1 cellular context compared by ENCODE assay signal in the genomic region with DNA sequence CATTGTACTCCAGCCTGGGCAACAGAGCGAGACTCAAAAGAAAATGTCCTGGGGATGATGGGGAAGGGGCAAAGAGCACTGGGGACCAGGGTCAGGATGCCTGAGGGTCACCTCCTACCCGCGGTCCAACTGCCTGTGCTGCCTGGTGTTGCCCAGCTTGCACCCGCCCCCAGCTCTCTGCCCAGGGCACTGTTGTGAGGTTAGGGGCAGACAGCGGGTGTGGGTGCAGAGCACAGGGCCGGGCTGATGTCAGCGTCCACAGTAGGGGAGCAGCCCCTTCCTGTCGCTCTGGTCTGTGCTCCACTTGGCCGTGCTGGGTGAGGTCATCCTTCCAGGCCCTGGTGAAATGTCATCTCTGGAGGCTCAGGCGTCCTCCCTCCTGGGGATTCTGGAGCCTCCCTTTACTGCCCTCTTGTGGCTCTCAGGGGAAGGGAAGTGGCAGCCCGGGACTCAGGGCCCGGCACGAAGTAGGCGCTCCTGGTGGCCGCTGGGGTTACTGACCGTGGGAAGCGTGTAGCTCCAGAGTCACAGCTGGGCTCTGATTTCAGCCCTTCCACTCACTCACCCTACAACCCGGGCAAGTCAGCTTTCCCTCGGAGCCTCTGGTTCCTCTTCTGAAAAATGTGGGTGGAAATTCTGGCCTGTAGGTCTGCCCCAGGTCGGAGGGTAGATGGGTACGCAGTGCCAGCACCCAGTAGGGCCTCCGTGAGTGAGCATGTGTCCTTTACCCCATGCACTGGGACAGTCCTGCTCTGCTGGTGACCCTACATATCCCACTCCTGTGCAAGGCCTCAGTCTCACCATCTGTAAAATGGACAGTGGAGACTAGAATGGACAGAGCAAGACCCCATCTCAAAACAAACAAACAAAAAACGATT.
TF ChIP-seq lines count a peak whose summit lies in the region.

No MANE protein-coding gene starts in this region.

TF ChIP-seq in HepG2, 621 proteins besides CTCF, POLR2A, EP300 and RAD21 (continued from another document and continues in another):
- TF ChIP-seq, protein P1, sequence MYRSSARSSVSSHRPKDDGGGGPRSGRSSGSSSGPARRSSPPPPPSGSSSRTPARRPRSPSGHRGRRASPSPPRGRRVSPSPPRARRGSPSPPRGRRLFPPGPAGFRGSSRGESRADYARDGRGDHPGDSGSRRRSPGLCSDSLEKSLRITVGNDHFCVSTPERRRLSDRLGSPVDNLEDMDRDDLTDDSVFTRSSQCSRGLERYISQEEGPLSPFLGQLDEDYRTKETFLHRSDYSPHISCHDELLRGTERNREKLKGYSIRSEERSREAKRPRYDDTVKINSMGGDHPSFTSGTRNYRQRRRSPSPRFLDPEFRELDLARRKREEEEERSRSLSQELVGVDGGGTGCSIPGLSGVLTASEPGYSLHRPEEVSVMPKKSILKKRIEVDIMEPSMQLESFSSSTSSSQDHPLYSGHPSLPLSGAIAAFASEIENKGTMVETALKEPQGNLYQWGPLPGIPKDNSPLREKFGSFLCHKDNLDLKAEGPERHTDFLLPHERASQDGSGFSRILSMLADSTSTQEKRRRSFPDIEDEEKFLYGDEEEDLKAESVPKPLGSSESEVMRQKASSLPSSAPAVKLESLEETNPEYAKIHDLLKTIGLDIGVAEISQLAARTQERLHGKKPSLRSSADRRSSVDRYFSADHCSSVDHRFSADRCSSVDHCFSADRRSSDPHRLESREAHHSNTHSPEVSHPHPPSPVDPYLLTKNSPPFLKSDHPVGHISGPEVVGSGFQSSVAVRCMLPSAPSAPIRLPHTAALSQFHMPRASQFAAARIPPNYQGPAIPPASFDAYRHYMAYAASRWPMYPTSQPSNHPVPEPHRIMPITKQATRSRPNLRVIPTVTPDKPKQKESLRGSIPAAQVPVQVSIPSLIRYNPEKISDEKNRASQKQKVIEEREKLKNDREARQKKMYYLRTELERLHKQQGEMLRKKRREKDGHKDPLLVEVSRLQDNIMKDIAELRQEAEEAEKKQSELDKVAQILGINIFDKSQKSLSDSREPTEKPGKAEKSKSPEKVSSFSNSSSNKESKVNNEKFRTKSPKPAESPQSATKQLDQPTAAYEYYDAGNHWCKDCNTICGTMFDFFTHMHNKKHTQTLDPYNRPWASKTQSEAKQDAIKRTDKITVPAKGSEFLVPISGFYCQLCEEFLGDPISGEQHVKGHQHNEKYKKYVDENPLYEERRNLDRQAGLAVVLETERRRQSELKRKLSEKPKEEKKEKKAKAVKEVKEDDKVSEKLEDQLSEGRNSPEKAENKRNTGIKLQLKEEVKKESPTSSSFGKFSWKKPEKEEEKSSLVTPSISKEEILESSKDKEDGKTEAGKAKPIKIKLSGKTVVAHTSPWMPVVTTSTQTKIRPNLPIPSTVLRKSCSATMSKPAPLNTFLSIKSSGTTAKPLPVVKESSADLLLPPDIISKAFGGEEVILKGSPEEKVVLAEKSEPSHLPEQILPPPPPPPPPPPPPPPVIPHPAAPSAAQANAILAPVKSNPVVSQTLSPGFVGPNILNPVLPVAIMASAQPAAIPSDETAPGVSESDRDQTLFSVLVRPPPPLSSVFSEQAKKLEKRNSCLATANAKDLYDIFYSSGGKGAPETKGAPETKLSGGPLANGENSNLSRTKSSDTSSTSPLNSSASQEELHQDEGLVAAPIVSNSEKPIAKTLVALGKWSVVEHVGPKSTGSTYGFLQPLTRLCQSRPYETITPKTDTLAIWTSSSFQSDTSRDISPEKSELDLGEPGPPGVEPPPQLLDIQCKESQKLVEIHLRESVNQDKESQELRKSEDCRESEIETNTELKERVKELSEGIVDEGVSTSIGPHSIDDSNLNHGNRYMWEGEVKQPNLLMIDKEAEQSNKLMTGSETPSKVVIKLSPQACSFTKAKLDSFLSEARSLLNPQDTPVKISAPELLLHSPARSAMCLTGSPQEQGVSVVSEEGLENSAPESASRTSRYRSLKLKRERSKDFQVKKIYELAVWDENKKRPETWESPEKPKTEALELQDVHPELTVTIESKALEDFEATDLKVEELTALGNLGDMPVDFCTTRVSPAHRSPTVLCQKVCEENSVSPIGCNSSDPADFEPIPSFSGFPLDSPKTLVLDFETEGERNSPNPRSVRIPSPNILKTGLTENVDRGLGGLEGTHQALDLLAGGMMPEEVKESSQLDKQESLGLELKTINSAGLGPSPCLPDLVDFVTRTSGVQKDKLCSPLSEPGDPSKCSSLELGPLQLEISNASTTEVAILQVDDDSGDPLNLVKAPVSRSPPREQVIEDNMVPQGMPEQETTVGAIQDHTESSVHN (CRISPR knock-in tag; IDR thresholded peaks at IDR 0.05), result no peak
- TF ChIP-seq, protein P2, sequence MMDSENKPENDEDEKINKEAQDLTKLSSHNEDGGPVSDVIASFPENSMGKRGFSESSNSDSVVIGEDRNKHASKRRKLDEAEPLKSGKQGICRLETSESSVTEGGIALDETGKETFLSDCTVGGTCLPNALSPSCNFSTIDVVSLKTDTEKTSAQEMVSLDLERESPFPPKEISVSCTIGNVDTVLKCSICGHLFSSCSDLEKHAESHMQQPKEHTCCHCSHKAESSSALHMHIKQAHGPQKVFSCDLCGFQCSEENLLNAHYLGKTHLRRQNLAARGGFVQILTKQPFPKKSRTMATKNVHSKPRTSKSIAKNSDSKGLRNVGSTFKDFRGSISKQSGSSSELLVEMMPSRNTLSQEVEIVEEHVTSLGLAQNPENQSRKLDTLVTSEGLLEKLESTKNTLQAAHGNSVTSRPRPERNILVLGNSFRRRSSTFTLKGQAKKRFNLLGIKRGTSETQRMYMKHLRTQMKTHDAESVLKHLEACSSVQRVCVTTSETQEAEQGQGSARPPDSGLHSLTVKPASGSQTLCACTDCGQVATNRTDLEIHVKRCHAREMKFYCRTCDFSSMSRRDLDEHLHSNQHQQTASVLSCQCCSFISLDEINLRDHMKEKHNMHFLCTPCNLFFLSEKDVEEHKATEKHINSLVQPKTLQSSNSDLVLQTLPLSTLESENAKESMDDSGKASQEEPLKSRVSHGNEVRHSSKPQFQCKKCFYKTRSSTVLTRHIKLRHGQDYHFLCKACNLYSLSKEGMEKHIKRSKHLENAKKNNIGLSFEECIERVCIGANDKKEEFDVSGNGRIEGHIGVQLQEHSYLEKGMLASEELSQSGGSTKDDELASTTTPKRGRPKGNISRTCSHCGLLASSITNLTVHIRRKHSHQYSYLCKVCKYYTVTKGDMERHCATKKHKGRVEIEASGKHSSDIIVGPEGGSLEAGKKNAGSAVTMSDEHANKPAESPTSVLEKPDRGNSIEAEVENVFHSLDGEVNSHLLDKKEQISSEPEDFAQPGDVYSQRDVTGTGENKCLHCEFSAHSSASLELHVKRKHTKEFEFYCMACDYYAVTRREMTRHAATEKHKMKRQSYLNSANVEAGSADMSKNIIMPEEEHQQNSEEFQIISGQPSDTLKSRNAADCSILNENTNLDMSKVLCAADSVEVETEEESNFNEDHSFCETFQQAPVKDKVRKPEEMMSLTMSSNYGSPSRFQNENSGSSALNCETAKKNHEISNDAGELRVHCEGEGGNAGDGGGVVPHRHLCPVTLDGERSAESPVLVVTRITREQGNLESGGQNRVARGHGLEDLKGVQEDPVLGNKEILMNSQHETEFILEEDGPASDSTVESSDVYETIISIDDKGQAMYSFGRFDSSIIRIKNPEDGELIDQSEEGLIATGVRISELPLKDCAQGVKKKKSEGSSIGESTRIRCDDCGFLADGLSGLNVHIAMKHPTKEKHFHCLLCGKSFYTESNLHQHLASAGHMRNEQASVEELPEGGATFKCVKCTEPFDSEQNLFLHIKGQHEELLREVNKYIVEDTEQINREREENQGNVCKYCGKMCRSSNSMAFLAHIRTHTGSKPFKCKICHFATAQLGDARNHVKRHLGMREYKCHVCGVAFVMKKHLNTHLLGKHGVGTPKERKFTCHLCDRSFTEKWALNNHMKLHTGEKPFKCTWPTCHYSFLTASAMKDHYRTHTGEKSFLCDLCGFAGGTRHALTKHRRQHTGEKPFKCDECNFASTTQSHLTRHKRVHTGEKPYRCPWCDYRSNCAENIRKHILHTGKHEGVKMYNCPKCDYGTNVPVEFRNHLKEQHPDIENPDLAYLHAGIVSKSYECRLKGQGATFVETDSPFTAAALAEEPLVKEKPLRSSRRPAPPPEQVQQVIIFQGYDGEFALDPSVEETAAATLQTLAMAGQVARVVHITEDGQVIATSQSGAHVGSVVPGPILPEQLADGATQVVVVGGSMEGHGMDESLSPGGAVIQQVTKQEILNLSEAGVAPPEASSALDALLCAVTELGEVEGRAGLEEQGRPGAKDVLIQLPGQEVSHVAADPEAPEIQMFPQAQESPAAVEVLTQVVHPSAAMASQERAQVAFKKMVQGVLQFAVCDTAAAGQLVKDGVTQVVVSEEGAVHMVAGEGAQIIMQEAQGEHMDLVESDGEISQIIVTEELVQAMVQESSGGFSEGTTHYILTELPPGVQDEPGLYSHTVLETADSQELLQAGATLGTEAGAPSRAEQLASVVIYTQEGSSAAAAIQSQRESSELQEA (CRISPR knock-in tag; IDR thresholded peaks at IDR 0.05; ENCODE audit: not compliant biosample characterization), result no peak
- TF ChIP-seq, protein P3, sequence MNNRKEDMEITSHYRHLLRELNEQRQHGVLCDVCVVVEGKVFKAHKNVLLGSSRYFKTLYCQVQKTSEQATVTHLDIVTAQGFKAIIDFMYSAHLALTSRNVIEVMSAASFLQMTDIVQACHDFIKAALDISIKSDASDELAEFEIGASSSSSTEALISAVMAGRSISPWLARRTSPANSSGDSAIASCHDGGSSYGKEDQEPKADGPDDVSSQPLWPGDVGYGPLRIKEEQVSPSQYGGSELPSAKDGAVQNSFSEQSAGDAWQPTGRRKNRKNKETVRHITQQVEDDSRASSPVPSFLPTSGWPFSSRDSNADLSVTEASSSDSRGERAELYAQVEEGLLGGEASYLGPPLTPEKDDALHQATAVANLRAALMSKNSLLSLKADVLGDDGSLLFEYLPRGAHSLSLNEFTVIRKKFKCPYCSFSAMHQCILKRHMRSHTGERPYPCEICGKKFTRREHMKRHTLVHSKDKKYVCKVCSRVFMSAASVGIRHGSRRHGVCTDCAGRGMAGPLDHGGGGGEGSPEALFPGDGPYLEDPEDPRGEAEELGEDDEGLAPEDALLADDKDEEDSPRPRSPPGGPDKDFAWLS (CRISPR knock-in tag; IDR thresholded peaks at IDR 0.05; ENCODE audit: borderline replicate concordance), result no peak
- TF ChIP-seq SMYD3 (CRISPR knock-in tag; IDR thresholded peaks at IDR 0.05), result no peak
- peak; percentile 65; the same call in 1 of the 2 replicates for TF ChIP-seq HOXA5 (CRISPR knock-in tag; IDR thresholded peaks at IDR 0.05)
- TF ChIP-seq, protein P4, sequence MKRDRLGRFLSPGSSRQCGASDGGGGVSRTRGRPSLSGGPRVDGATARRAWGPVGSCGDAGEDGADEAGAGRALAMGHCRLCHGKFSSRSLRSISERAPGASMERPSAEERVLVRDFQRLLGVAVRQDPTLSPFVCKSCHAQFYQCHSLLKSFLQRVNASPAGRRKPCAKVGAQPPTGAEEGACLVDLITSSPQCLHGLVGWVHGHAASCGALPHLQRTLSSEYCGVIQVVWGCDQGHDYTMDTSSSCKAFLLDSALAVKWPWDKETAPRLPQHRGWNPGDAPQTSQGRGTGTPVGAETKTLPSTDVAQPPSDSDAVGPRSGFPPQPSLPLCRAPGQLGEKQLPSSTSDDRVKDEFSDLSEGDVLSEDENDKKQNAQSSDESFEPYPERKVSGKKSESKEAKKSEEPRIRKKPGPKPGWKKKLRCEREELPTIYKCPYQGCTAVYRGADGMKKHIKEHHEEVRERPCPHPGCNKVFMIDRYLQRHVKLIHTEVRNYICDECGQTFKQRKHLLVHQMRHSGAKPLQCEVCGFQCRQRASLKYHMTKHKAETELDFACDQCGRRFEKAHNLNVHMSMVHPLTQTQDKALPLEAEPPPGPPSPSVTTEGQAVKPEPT (CRISPR knock-in tag; IDR thresholded peaks at IDR 0.05; ENCODE audit: low read depth), result no peak
- TF ChIP-seq SRSF4 (IDR thresholded peaks at IDR 0.05; ENCODE audit: low read depth, low read length, poor library complexity, severe bottlenecking), result no peak
- TF ChIP-seq SP4 (CRISPR knock-in tag; IDR thresholded peaks at IDR 0.05), result peak; percentile 64; the same call in 1 of the 2 replicates
- TF ChIP-seq ZNF136 (CRISPR knock-in tag; IDR thresholded peaks at IDR 0.05; ENCODE audit: low read depth), result no peak
- peak; percentile 53 for TF ChIP-seq ZNF605 (CRISPR knock-in tag; IDR thresholded peaks at IDR 0.05)
- TF ChIP-seq YEATS2 (CRISPR knock-in tag; IDR thresholded peaks at IDR 0.05; ENCODE audit: borderline replicate concordance), result 0 out of 2 replicates have a peak, but pooled peaks have one; percentile 50
- no peak for TF ChIP-seq SIX4 (CRISPR knock-in tag; IDR thresholded peaks at IDR 0.05)
- TF ChIP-seq ZMAT3 (CRISPR knock-in tag; conservative IDR thresholded peaks at IDR 0.05), result no peak
- TF ChIP-seq, protein P5, sequence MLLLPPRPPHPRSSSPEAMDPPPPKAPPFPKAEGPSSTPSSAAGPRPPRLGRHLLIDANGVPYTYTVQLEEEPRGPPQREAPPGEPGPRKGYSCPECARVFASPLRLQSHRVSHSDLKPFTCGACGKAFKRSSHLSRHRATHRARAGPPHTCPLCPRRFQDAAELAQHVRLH (CRISPR knock-in tag; IDR thresholded peaks at IDR 0.05; ENCODE audit: borderline replicate concordance, low read depth), result peak; percentile 44; the same call in 1 of the 2 replicates
- peak; percentile 72 for TF ChIP-seq STAG1 (CRISPR knock-in tag; IDR thresholded peaks at IDR 0.05)
- TF ChIP-seq, protein P6, sequence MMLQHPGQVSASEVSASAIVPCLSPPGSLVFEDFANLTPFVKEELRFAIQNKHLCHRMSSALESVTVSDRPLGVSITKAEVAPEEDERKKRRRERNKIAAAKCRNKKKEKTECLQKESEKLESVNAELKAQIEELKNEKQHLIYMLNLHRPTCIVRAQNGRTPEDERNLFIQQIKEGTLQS (CRISPR knock-in tag; IDR thresholded peaks at IDR 0.05), result peak; percentile 90
- TF ChIP-seq BORCS8-MEF2B (CRISPR knock-in tag; IDR thresholded peaks at IDR 0.05), result no peak
- TF ChIP-seq IKZF4 (CRISPR knock-in tag; IDR thresholded peaks at IDR 0.05; ENCODE audit: borderline replicate concordance, low read depth, not compliant biosample characterization), result no peak
- TF ChIP-seq RARA (CRISPR knock-in tag; IDR thresholded peaks at IDR 0.05), result 0 out of 2 replicates have a peak, but pooled peaks have one; percentile 4
- TF ChIP-seq, protein P7, sequence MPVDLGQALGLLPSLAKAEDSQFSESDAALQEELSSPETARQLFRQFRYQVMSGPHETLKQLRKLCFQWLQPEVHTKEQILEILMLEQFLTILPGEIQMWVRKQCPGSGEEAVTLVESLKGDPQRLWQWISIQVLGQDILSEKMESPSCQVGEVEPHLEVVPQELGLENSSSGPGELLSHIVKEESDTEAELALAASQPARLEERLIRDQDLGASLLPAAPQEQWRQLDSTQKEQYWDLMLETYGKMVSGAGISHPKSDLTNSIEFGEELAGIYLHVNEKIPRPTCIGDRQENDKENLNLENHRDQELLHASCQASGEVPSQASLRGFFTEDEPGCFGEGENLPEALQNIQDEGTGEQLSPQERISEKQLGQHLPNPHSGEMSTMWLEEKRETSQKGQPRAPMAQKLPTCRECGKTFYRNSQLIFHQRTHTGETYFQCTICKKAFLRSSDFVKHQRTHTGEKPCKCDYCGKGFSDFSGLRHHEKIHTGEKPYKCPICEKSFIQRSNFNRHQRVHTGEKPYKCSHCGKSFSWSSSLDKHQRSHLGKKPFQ (CRISPR knock-in tag; IDR thresholded peaks at IDR 0.05; ENCODE audit: insufficient replicate concordance), result peak; percentile 45
- TF ChIP-seq, protein P8, sequence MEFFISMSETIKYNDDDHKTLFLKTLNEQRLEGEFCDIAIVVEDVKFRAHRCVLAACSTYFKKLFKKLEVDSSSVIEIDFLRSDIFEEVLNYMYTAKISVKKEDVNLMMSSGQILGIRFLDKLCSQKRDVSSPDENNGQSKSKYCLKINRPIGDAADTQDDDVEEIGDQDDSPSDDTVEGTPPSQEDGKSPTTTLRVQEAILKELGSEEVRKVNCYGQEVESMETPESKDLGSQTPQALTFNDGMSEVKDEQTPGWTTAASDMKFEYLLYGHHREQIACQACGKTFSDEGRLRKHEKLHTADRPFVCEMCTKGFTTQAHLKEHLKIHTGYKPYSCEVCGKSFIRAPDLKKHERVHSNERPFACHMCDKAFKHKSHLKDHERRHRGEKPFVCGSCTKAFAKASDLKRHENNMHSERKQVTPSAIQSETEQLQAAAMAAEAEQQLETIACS (CRISPR knock-in tag; IDR thresholded peaks at IDR 0.05), result no peak
